Comparison of ENCODE assay signal across 17 cellular contexts in genomic region chr5:130290219-130290618, GRCh38.
A peak's percentile ranks its signal among the peaks of the same experiment; 100 is the strongest.
DNase-seq lines count a peak whose midpoint lies in the region; ATAC-seq and TF ChIP-seq lines count a peak whose summit lies in the region.
"Had no signal": no experiment of that assay in that cellular context is flagged by ENCODE, and none has a peak within 500 bp of the region (broad histone marks: within the 10 kb centered on the region; RNA-seq: fewer than 3 reads in every experiment).

No MANE protein-coding gene starts in this region.

- TF ChIP-seq RAD21 in SK-N-SH (IDR thresholded peaks at IDR 0.05; ENCODE audit: low read length), result no peak

- POLR2A ChIA-PET in Caco-2 (lab: Charles Lee), result no interaction called here
- POLR2A ChIA-PET in SK-N-SH (lab: Yijun Ruan, JAX), result no interaction called here

- no peak for TF ChIP-seq EP300 in SK-N-SH (IDR thresholded peaks at IDR 0.05; ENCODE audit: borderline replicate concordance in 1 of 2, low read depth in 1 of 2, low read length in 1 of 2)

- no peak overlapping the region for H3K4me3 Mint-ChIP-seq in Caco-2 (ENCODE audit: unreplicated experiment)
- H3K4me3 Mint-ChIP-seq in activated T-cell treated with anti-CD3 and anti-CD28 coated beads, Interleukin-2, amount 50 U/mL, for 72 hours, result no peak overlapping the region
- H3K4me3 Mint-ChIP-seq: CD4-positive, CD25-positive, alpha-beta regulatory T cell had no signal

- H3K36me3 ChIP-seq in ascending aorta (no peaks in the 10 kb centered on the region), smooth muscle cell (ENCODE audit: low read depth) (no peaks in the 10 kb centered on the region), Caco-2 (ENCODE audit: control insufficient read depth, insufficient read depth, low read length) (no peaks in the 10 kb centered on the region), SK-N-SH (replicated peaks in 1 of 2; ENCODE audit: control insufficient read depth in 1 of 2, insufficient read depth in 2 of 2, low read length in 1 of 2) (no peaks in the 10 kb centered on the region)
- H3K36me3 ChIP-seq: BE2C, SJSA1 had no signal

- CTCF ChIA-PET in Caco-2 (lab: Charles Lee), result no interaction called here
- CTCF ChIA-PET in SK-N-SH (lab: Yijun Ruan, JAX), result interaction anchor here (0.5 kb wide), 1 partner anchor 24 kb away, joined by 3 read pairs; no protein-coding TSS in a partner anchor

- TF ChIP-seq CTCF in ascending aorta (IDR thresholded peaks at IDR 0.05) (no peak), smooth muscle cell (IDR thresholded peaks at IDR 0.05; ENCODE audit: borderline replicate concordance, insufficient read depth, poor library complexity, severe bottlenecking) (no peak), Caco-2 (IDR thresholded peaks at IDR 0.05; ENCODE audit: insufficient read depth in 1 of 2, low read depth in 1 of 2, low read length in 1 of 2, severe bottlenecking in 1 of 2, unreplicated experiment in 1 of 2) (no peak), SK-N-SH (IDR thresholded peaks at IDR 0.05) (no peak)

- BruUV-seq in Caco-2 (replicated peaks; lab: Mats Ljungman, UMichigan), result no TSS peak

- H3K9me3 Mint-ChIP-seq in Caco-2 (ENCODE audit: unreplicated experiment), result peaks cover 20% of the 10 kb centered on the region
- no peaks in the 10 kb centered on the region for H3K9me3 Mint-ChIP-seq in activated T-cell treated with anti-CD3 and anti-CD28 coated beads, Interleukin-2, amount 50 U/mL, for 72 hours

- 93% methylated on average over 2 of the region's 2 CpGs for WGBS in smooth muscle cell (ENCODE audit: low lambda C conversion rate)
- WGBS in SK-N-SH (ENCODE audit: low lambda C conversion rate), result 9% methylated on average over 2 of the region's 2 CpGs

- H3K4me3 ChIP-seq in ascending aorta, result no peak overlapping the region
- no peak overlapping the region for H3K4me3 ChIP-seq in smooth muscle cell
- H3K4me3 ChIP-seq in Caco-2 (ENCODE audit: low read depth, low read length), result no peak overlapping the region
- no peak overlapping the region for H3K4me3 ChIP-seq in SK-N-SH (ENCODE audit: low read depth in 2 of 2, low read length in 1 of 2)
- H3K4me3 ChIP-seq: SJSA1 had no signal

- H3F3A ChIP-seq in smooth muscle cell (ENCODE audit: low read depth), result no peaks in the 10 kb centered on the region
- H3F3A ChIP-seq in SK-N-SH (replicated peaks; ENCODE audit: insufficient read depth), result no peaks in the 10 kb centered on the region

- H3K9ac ChIP-seq in smooth muscle cell (ENCODE audit: low read depth), result no peak overlapping the region
- H3K9ac ChIP-seq in SK-N-SH, result no peak overlapping the region

- H4K20me1 ChIP-seq in smooth muscle cell (ENCODE audit: low read depth), result no peaks in the 10 kb centered on the region
- H4K20me1 ChIP-seq in SK-N-SH (ENCODE audit: insufficient read depth), result no peaks in the 10 kb centered on the region

- H3K4me1 ChIP-seq in ascending aorta, result peaks cover 0 to 25% of the 10 kb centered on the region in 2 donors
- no peaks in the 10 kb centered on the region for H3K4me1 ChIP-seq in smooth muscle cell (ENCODE audit: low read depth)
- peaks cover 5% of the 10 kb centered on the region for H3K4me1 ChIP-seq in Caco-2
- no peaks in the 10 kb centered on the region for H3K4me1 ChIP-seq in SK-N-SH (ENCODE audit: control insufficient read depth in 1 of 2, insufficient read depth in 2 of 2, low read depth in 1 of 2, low read length in 1 of 2)
- H3K4me1 ChIP-seq: BE2C had no signal

- H3K27me3 Mint-ChIP-seq in Caco-2 (ENCODE audit: insufficient read depth, unreplicated experiment), result no peaks in the 10 kb centered on the region
- no peaks in the 10 kb centered on the region for H3K27me3 Mint-ChIP-seq in activated T-cell treated with anti-CD3 and anti-CD28 coated beads, Interleukin-2, amount 50 U/mL, for 72 hours (ENCODE audit: low read depth)
- H3K27me3 Mint-ChIP-seq: CD4-positive, CD25-positive, alpha-beta regulatory T cell had no signal

- intact Hi-C loops in ascending aorta (cut with DNase I) (no loop called here), Caco-2 (cut with micrococcal nuclease; ENCODE audit: unreplicated experiment) (no loop called here)

- H3K27ac ChIP-seq in ascending aorta (peak overlapping the region; percentile 62 to 75), smooth muscle cell (ENCODE audit: low read depth) (no peak overlapping the region), SK-N-SH (ENCODE audit: low read depth in 2 of 2, low read length in 1 of 2) (no peak overlapping the region)
- H3K27ac ChIP-seq: SJSA1 had no signal

- H3K27me3 ChIP-seq in ascending aorta, result no peaks in the 10 kb centered on the region
- H3K27me3 ChIP-seq in smooth muscle cell (ENCODE audit: low read depth), result no peaks in the 10 kb centered on the region
- H3K27me3 ChIP-seq in Caco-2 (replicated peaks; ENCODE audit: control insufficient read depth, insufficient read depth, low read length), result no peaks in the 10 kb centered on the region
- no peaks in the 10 kb centered on the region; the same call in 1 of the 2 replicates for H3K27me3 ChIP-seq in SK-N-SH (ENCODE audit: insufficient read depth)
- H3K27me3 ChIP-seq: BE2C, SJSA1 had no signal

- H3K9me3 ChIP-seq in ascending aorta (no peaks in the 10 kb centered on the region), smooth muscle cell (replicated peaks; ENCODE audit: low read depth) (no peaks in the 10 kb centered on the region), Caco-2 (no peaks in the 10 kb centered on the region), SK-N-SH (no peaks in the 10 kb centered on the region)
- H3K9me3 ChIP-seq: BE2C, SJSA1 had no signal

- H3K79me2 ChIP-seq in smooth muscle cell (ENCODE audit: low read depth), result no peaks in the 10 kb centered on the region
- no peaks in the 10 kb centered on the region for H3K79me2 ChIP-seq in SK-N-SH (ENCODE audit: insufficient read depth)

- peak; percentile 20 for DNase-seq in DMS53 (lab: John Stamatoyannopoulos, UW)
- DNase-seq in DMS53 treated with DMSO at 0.1 percent for 48 hours (lab: John Stamatoyannopoulos, UW; ENCODE audit: unreplicated experiment), result no peak
- DNase-seq in ascending aorta (ENCODE audit: low spot score in 2 of 2), result no peak
- peak; percentile 18 for DNase-seq in fibroblast of peridontal ligament (ENCODE audit: extremely low read depth)
- DNase-seq in smooth muscle cell (lab: John Stamatoyannopoulos, UW; ENCODE audit: unreplicated experiment), result no peak
- DNase-seq in Caco-2, result no peak
- DNase-seq in SK-N-SH, result no peak
- no peak for DNase-seq in activated T-cell treated with anti-CD3 and anti-CD28 coated beads, Interleukin-2, amount 50 U/mL, for 72 hours
- DNase-seq: 8988T; BE2C; CD4-positive, CD25-positive, alpha-beta regulatory T cell; COR-L47; NCI-H1417 treated with DMSO at 0.1 percent for 48 hours; NCI-H187 treated with DMSO at 0.1 percent for 48 hours; NCI-H2227 treated with DMSO at 0.1 percent for 48 hours; NCI-H510A treated with DMSO at 0.1 percent for 48 hours had no signal

- no peaks in the 10 kb centered on the region for H3K9me2 ChIP-seq in SK-N-SH

- H3K4me2 ChIP-seq in smooth muscle cell, result peak overlapping the region; percentile 62
- no peak overlapping the region for H3K4me2 ChIP-seq in SK-N-SH

- H3K27ac Mint-ChIP-seq in Caco-2 (ENCODE audit: unreplicated experiment), result no peak overlapping the region
- no peak overlapping the region for H3K27ac Mint-ChIP-seq in activated T-cell treated with anti-CD3 and anti-CD28 coated beads, Interleukin-2, amount 50 U/mL, for 72 hours
- H3K27ac Mint-ChIP-seq: CD4-positive, CD25-positive, alpha-beta regulatory T cell had no signal

- ATAC-seq in activated T-cell treated with anti-CD3 and anti-CD28 coated beads, Interleukin-2, amount 50 U/mL, for 72 hours (replicated peaks in 1 of 2), result no peak

- peaks cover 20% of the 10 kb centered on the region for H3K4me1 Mint-ChIP-seq in Caco-2 (ENCODE audit: low read depth, unreplicated experiment)
- no peaks in the 10 kb centered on the region for H3K4me1 Mint-ChIP-seq in activated T-cell treated with anti-CD3 and anti-CD28 coated beads, Interleukin-2, amount 50 U/mL, for 72 hours (ENCODE audit: low read depth)
- H3K4me1 Mint-ChIP-seq: CD4-positive, CD25-positive, alpha-beta regulatory T cell had no signal

- H3K36me3 Mint-ChIP-seq in Caco-2 (ENCODE audit: insufficient read depth, unreplicated experiment), result no peaks in the 10 kb centered on the region
- H3K36me3 Mint-ChIP-seq in activated T-cell treated with anti-CD3 and anti-CD28 coated beads, Interleukin-2, amount 50 U/mL, for 72 hours (ENCODE audit: insufficient read depth in 2 of 2), result no peaks in the 10 kb centered on the region
- H3K36me3 Mint-ChIP-seq: CD4-positive, CD25-positive, alpha-beta regulatory T cell had no signal

- H2AFZ ChIP-seq in smooth muscle cell (ENCODE audit: low read depth) (no peak overlapping the region), SK-N-SH (ENCODE audit: low read depth) (no peak overlapping the region)

TF ChIP-seq in SK-N-SH, 30 proteins besides CTCF, POLR2A, EP300 and RAD21 (continues in another document):
- TF ChIP-seq NFIC (IDR thresholded peaks at IDR 0.05; ENCODE audit: borderline replicate concordance), result no peak
- TF ChIP-seq FOXM1 (IDR thresholded peaks at IDR 0.05; ENCODE audit: low read depth), result no peak
- no peak for TF ChIP-seq ZBTB33 (IDR thresholded peaks at IDR 0.05; ENCODE audit: borderline replicate concordance, low read depth)
- TF ChIP-seq RCOR1 (IDR thresholded peaks at IDR 0.05; ENCODE audit: low read length), result no peak
- no peak for TF ChIP-seq MXI1 (IDR thresholded peaks at IDR 0.05; ENCODE audit: low read depth, low read length)
- no peak for TF ChIP-seq FOSL2 (IDR thresholded peaks at IDR 0.05; ENCODE audit: borderline replicate concordance, low read depth)
- no peak for TF ChIP-seq POLR2AphosphoS5 (IDR thresholded peaks at IDR 0.05; ENCODE audit: low read depth, low read length)
- no peak for TF ChIP-seq GATA2 (CRISPR knock-in tag; IDR thresholded peaks at IDR 0.05)
- TF ChIP-seq SIN3A (IDR thresholded peaks at IDR 0.05; ENCODE audit: borderline replicate concordance, low read depth, low read length), result no peak

Comparison
In these comparisons a context has a peak if more than half of its experiments do, and no peak if none do; other contexts are left out.
1. DNase-seq: peak in DMS53 (single experiment) and fibroblast of peridontal ligament (single experiment); none in DMS53 treated with DMSO at 0.1 percent for 48 hours (single experiment), ascending aorta (0 of 2), smooth muscle cell (single experiment), Caco-2 (0 of 2), SK-N-SH (single experiment) and activated T-cell treated with anti-CD3 and anti-CD28 coated beads, Interleukin-2, amount 50 U/mL, for 72 hours (0 of 2).
2. H3K27ac ChIP-seq: peak in ascending aorta (2 of 2); none in smooth muscle cell (single experiment) and SK-N-SH (0 of 2).